Comparison of ENCODE assay signal across 19 cellular contexts in the genomic region with DNA sequence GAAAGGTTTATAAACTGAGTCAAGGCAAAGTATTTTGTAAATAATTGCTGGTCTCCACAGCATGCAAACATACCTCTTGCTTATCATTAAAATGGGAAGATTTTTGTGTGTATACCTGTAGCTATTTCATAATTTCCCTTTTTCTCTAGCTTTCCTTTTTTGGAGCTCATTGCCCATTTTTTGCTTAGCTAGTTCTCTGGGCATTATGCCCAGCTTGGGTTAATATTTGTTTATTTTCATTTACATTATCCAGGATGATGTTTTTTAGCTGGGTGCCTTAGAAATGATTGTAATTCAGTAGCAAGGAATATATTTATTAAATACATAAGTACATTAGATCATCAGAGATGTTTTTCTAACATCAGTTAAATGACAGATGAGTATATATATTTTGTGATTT.
DNase-seq lines count a peak whose midpoint lies in the region; ATAC-seq and TF ChIP-seq lines count a peak whose summit lies in the region.
"Had no signal": no experiment of that assay in that cellular context is flagged by ENCODE, and none has a peak within 500 bp of the region (broad histone marks: within the 10 kb centered on the region; RNA-seq: fewer than 3 reads in every experiment).

No MANE protein-coding gene starts in this region.

- CTCF ChIA-PET in MCF 10A (lab: Yijun Ruan, JAX) (interaction anchor here (0.6 kb wide), 1 partner anchor 406 kb away, joined by 3 read pairs; no protein-coding TSS in a partner anchor), mammary epithelial cell (lab: Charles Lee; ENCODE audit: low non-redundant PET) (no interaction called here), OCI-LY7 (lab: Charles Lee; ENCODE audit: unreplicated experiment) (no interaction called here), GM10248 (lab: Yijun Ruan, JAX) (interaction anchor here (0.9 to 1.5 kb wide), 2 partner anchors 8 to 30 kb away, joined by 3 read pairs; no protein-coding TSS in a partner anchor)

- H3K27me3 Mint-ChIP-seq in MCF 10A (ENCODE audit: insufficient read depth, unreplicated experiment), result no peaks in the 10 kb centered on the region
- H3K27me3 Mint-ChIP-seq: CD4-positive, CD25-positive, alpha-beta regulatory T cell had no signal

- no peak for ATAC-seq in GM19467 (IDR thresholded peaks at IDR 0.05; ENCODE audit: unreplicated experiment)
- ATAC-seq: K562 had no signal

- H3K27ac ChIP-seq in mammary epithelial cell (ENCODE audit: insufficient read depth, low read depth, low read length) (no peak overlapping the region), OCI-LY7 (ENCODE audit: low read depth, low read length, poor library complexity, severe bottlenecking) (no peak overlapping the region)
- H3K27ac ChIP-seq: GM23248, HL-60, Peyer's patch had no signal

- no peak overlapping the region for H3K9ac ChIP-seq in mammary epithelial cell (ENCODE audit: insufficient read depth, low read length)
- H3K9ac ChIP-seq: GM23248 had no signal

- H3K4me3 ChIP-seq in mammary epithelial cell (replicated peaks in 1 of 3; ENCODE audit: insufficient read depth in 1 of 3, low read depth in 2 of 3, low read length in 3 of 3) (no peak overlapping the region), OCI-LY7 (ENCODE audit: low read depth, low read length, poor library complexity, severe bottlenecking) (no peak overlapping the region), epithelial cell of proximal tubule (ENCODE audit: low read depth, low read length) (no peak overlapping the region)
- H3K4me3 ChIP-seq: GM23248, K562, Peyer's patch had no signal

- H3K9me2 ChIP-seq in OCI-LY7 (ENCODE audit: insufficient read depth, low read length), result no peaks in the 10 kb centered on the region

- in situ Hi-C loops in mammary epithelial cell (cut with MboI; ENCODE audit: low sequenced_read_pairs in 2 of 2), result no loop called here

- H3K4me1 Mint-ChIP-seq in MCF 10A (ENCODE audit: insufficient read depth, unreplicated experiment), result peaks cover 7% of the 10 kb centered on the region
- H3K4me1 Mint-ChIP-seq: CD4-positive, CD25-positive, alpha-beta regulatory T cell had no signal

- no peak overlapping the region for H3K27ac Mint-ChIP-seq in MCF 10A (ENCODE audit: low read depth, unreplicated experiment)
- H3K27ac Mint-ChIP-seq: CD4-positive, CD25-positive, alpha-beta regulatory T cell had no signal

- no peak overlapping the region for H3K4me3 Mint-ChIP-seq in MCF 10A (ENCODE audit: unreplicated experiment)
- H3K4me3 Mint-ChIP-seq: CD4-positive, CD25-positive, alpha-beta regulatory T cell had no signal

- no peaks in the 10 kb centered on the region for H3K36me3 Mint-ChIP-seq in MCF 10A (ENCODE audit: insufficient read depth, unreplicated experiment)
- H3K36me3 Mint-ChIP-seq: CD4-positive, CD25-positive, alpha-beta regulatory T cell had no signal

- TF ChIP-seq CTCF in MCF 10A (IDR thresholded peaks at IDR 0.05; ENCODE audit: unreplicated experiment), result no peak
- no peak for TF ChIP-seq CTCF in mammary epithelial cell (conservative IDR thresholded peaks at IDR 0.05 in 1 of 2, IDR thresholded peaks at IDR 0.05 in 1 of 2; ENCODE audit: extremely low read depth in 1 of 2, insufficient read depth in 1 of 2, low read depth in 1 of 2, low read length in 2 of 2)
- no peak for TF ChIP-seq CTCF in OCI-LY7 (conservative IDR thresholded peaks at IDR 0.05; ENCODE audit: low read length)
- TF ChIP-seq CTCF in epithelial cell of proximal tubule (conservative IDR thresholded peaks at IDR 0.05; ENCODE audit: low read depth, low read length), result no peak
- no peak for TF ChIP-seq CTCF in GM10248 (IDR thresholded peaks at IDR 0.05; ENCODE audit: control extremely low read depth, extremely low read depth, low read depth, missing control alignments)

- H3K9me3 ChIP-seq in mammary epithelial cell (replicated peaks; ENCODE audit: insufficient read depth, low read length), result no peaks in the 10 kb centered on the region
- no peaks in the 10 kb centered on the region for H3K9me3 ChIP-seq in OCI-LY7 (ENCODE audit: low read length)

- no TSS peak for BruUV-seq in MCF 10A (replicated peaks; lab: Mats Ljungman, UMichigan)
- BruUV-seq in mammary epithelial cell (replicated peaks; lab: Mats Ljungman, UMichigan), result no TSS peak
- no TSS peak for BruUV-seq in OCI-LY7 (replicated peaks; lab: Mats Ljungman, UMichigan)

- no peaks in the 10 kb centered on the region for H3K9me3 Mint-ChIP-seq in MCF 10A (ENCODE audit: unreplicated experiment)

- H3K36me3 ChIP-seq in mammary epithelial cell (ENCODE audit: insufficient read depth, low read length) (no peaks in the 10 kb centered on the region), OCI-LY7 (ENCODE audit: insufficient read depth, low read length) (no peaks in the 10 kb centered on the region)
- H3K36me3 ChIP-seq: Peyer's patch had no signal

- H3K4me1 ChIP-seq in mammary epithelial cell (ENCODE audit: insufficient read depth, low read length) (no peaks in the 10 kb centered on the region), OCI-LY7 (ENCODE audit: insufficient read depth, low read length, poor library complexity, severe bottlenecking) (peaks cover 6% of the 10 kb centered on the region)
- H3K4me1 ChIP-seq: Peyer's patch had no signal

- DNase-seq in MCF 10A (ENCODE audit: unreplicated experiment), result peak; percentile 51
- DNase-seq in mammary epithelial cell, result no peak
- DNase-seq in OCI-LY7 (ENCODE audit: low spot score), result no peak
- peak; percentile 26 for DNase-seq in epithelial cell of proximal tubule (ENCODE audit: low read depth)
- DNase-seq in head of caudate nucleus, result no peak
- no peak for DNase-seq in cortex of kidney (lab: John Stamatoyannopoulos, UW)
- no peak for DNase-seq in GM10248 (ENCODE audit: extremely low spot score)
- DNase-seq: CD4-positive, CD25-positive, alpha-beta regulatory T cell; DND-41; GF-D8; GM23248; NCI-H2029; NCI-H226; NCI-H69; Peyer's patch; SHP77 had no signal

- H3K79me2 ChIP-seq in mammary epithelial cell (ENCODE audit: insufficient read depth, low read length) (no peaks in the 10 kb centered on the region), OCI-LY7 (ENCODE audit: insufficient read depth, low read depth, low read length) (no peaks in the 10 kb centered on the region)

- H2AFZ ChIP-seq in mammary epithelial cell (ENCODE audit: low read depth, low read length) (no peak overlapping the region), OCI-LY7 (ENCODE audit: low read length) (peak overlapping the region; percentile 53; the same call in 1 of the 2 replicates)
- H2AFZ ChIP-seq: GM23248 had no signal

- intact Hi-C loops in MCF 10A (cut with micrococcal nuclease) (no loop called here), mammary epithelial cell (cut with micrococcal nuclease) (no loop called here), OCI-LY7 (cut with micrococcal nuclease; ENCODE audit: unreplicated experiment) (no loop called here), head of caudate nucleus (cut with DNase I) (no loop called here)

- H4K20me1 ChIP-seq in mammary epithelial cell (ENCODE audit: insufficient read depth, low read length) (no peaks in the 10 kb centered on the region), OCI-LY7 (ENCODE audit: insufficient read depth, low read length) (no peaks in the 10 kb centered on the region)

- no peak overlapping the region for H3K4me2 ChIP-seq in mammary epithelial cell (ENCODE audit: insufficient read depth, low read depth, low read length)
- no peak overlapping the region for H3K4me2 ChIP-seq in OCI-LY7 (ENCODE audit: low read length)

- POLR2A ChIA-PET in MCF 10A (lab: Yijun Ruan, JAX), result no interaction called here
- POLR2A ChIA-PET in OCI-LY7 (lab: Charles Lee), result interaction anchor here (0.6 to 1.3 kb wide), 2 partner anchors 12 to 31 kb away, joined by 4 read pairs; no protein-coding TSS in a partner anchor
- POLR2A ChIA-PET in GM10248 (lab: Yijun Ruan, JAX), result no interaction called here

- no peaks in the 10 kb centered on the region for H3K27me3 ChIP-seq in mammary epithelial cell (ENCODE audit: insufficient read depth, low read length)
- H3K27me3 ChIP-seq: Peyer's patch had no signal

- dilution Hi-C loops in mammary epithelial cell (cut with HindIII; ENCODE audit: low sequenced_read_pairs), result no loop called here

Comparison
In these comparisons a context has a peak if more than half of its experiments do, and no peak if none do; other contexts are left out.
1. DNase-seq: peak in MCF 10A (single experiment) and epithelial cell of proximal tubule (single experiment); none in mammary epithelial cell (single experiment), OCI-LY7 (single experiment), head of caudate nucleus (0 of 42), cortex of kidney (single experiment) and GM10248 (single experiment).
2. CTCF ChIA-PET loops: an anchor here in MCF 10A (0.6 kb wide) and GM10248 (0.9 to 1.5 kb wide); none called in mammary epithelial cell and OCI-LY7.